ENCODE assay signal across 2 cellular contexts in the genomic region with DNA sequence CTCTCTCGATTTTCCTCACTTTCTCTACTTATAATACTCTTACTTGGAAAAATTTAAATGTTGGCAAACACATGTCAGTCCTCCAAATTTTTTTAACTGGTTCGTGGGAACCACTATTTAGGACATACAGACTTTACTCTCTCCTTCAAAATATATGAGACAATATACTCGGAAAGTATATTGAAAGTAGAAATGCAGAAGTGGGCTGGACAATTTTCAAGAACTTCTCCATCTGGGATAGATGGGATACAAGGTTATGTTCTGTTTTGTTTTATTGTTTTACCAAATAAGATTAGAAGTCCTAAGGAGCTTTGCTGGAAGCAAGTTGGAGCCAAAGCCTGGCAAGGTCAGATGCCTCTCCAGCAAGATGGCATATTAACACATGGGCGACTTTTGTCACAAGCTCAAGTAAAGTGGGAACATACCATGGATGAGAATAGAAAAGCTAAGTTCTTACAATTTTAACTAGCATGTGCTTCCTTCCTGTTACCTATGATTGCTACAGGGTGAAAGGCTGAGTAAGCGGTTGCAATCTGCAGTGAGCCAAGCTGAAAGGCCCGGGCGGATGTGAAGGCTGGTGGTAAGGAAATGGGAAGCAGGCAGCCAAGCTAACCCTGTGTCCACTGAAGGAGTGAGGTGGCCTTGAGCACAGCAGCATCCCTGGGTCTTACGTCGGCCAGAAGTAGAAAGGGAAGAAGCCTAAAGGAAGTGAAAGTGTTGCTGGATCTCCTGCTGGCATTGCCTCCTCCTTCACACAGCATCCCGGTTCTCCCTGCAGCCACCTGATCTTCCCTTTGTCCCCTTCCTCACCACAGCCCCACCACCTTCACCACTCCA.
TF ChIP-seq lines count a peak whose summit lies in the region.

No MANE protein-coding gene starts in this region.

TF ChIP-seq in HEK293, 187 proteins besides CTCF, POLR2A, EP300 and RAD21 (continued from another document):
- TF ChIP-seq, protein P1, sequence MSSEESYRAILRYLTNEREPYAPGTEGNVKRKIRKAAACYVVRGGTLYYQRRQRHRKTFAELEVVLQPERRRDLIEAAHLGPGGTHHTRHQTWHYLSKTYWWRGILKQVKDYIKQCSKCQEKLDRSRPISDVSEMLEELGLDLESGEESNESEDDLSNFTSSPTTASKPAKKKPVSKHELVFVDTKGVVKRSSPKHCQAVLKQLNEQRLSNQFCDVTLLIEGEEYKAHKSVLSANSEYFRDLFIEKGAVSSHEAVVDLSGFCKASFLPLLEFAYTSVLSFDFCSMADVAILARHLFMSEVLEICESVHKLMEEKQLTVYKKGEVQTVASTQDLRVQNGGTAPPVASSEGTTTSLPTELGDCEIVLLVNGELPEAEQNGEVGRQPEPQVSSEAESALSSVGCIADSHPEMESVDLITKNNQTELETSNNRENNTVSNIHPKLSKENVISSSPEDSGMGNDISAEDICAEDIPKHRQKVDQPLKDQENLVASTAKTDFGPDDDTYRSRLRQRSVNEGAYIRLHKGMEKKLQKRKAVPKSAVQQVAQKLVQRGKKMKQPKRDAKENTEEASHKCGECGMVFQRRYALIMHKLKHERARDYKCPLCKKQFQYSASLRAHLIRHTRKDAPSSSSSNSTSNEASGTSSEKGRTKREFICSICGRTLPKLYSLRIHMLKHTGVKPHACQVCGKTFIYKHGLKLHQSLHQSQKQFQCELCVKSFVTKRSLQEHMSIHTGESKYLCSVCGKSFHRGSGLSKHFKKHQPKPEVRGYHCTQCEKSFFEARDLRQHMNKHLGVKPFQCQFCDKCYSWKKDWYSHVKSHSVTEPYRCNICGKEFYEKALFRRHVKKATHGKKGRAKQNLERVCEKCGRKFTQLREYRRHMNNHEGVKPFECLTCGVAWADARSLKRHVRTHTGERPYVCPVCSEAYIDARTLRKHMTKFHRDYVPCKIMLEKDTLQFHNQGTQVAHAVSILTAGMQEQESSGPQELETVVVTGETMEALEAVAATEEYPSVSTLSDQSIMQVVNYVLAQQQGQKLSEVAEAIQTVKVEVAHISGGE (tag by site-specific recombination; conservative IDR thresholded peaks at IDR 0.05; ENCODE audit: low read depth): no peak
- TF ChIP-seq FEZF1 (tag by site-specific recombination; IDR thresholded peaks at IDR 0.05) (no peak), SETDB1 (IDR thresholded peaks at IDR 0.05; ENCODE audit: insufficient read length, low read length) (no peak), PRDM1 (tag by site-specific recombination; IDR thresholded peaks at IDR 0.05) (peak; percentile 77), ZNF324 (tag by site-specific recombination; IDR thresholded peaks at IDR 0.05) (no peak), ZNF2 (tag by site-specific recombination; IDR thresholded peaks at IDR 0.05) (no peak)

TF ChIP-seq in WTC11, 78 proteins besides CTCF, POLR2A, EP300 and RAD21 (continued from another document):
- TF ChIP-seq, protein P2, sequence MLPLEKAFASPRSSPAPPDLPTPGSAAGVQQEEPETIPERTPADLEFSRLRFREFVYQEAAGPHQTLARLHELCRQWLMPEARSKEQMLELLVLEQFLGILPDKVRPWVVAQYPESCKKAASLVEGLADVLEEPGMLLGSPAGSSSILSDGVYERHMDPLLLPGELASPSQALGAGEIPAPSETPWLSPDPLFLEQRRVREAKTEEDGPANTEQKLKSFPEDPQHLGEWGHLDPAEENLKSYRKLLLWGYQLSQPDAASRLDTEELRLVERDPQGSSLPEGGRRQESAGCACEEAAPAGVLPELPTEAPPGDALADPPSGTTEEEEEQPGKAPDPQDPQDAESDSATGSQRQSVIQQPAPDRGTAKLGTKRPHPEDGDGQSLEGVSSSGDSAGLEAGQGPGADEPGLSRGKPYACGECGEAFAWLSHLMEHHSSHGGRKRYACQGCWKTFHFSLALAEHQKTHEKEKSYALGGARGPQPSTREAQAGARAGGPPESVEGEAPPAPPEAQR (CRISPR knock-in tag; IDR thresholded peaks at IDR 0.05): no peak
- no peak for TF ChIP-seq JUN (CRISPR knock-in tag; IDR thresholded peaks at IDR 0.05)
- no peak for TF ChIP-seq FOXK1 (CRISPR knock-in tag; IDR thresholded peaks at IDR 0.05)
- TF ChIP-seq FOXP1 (CRISPR knock-in tag; IDR thresholded peaks at IDR 0.05; ENCODE audit: borderline replicate concordance): no peak
- TF ChIP-seq AFF4 (CRISPR knock-in tag; IDR thresholded peaks at IDR 0.05; ENCODE audit: borderline replicate concordance): no peak
- TF ChIP-seq, protein P3, sequence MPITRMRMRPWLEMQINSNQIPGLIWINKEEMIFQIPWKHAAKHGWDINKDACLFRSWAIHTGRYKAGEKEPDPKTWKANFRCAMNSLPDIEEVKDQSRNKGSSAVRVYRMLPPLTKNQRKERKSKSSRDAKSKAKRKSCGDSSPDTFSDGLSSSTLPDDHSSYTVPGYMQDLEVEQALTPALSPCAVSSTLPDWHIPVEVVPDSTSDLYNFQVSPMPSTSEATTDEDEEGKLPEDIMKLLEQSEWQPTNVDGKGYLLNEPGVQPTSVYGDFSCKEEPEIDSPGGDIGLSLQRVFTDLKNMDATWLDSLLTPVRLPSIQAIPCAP (CRISPR knock-in tag; IDR thresholded peaks at IDR 0.05): no peak
- no peak for TF ChIP-seq ZNF121 (CRISPR knock-in tag; IDR thresholded peaks at IDR 0.05)
